2 cellular contexts compared by ENCODE assay signal in the genomic region with DNA sequence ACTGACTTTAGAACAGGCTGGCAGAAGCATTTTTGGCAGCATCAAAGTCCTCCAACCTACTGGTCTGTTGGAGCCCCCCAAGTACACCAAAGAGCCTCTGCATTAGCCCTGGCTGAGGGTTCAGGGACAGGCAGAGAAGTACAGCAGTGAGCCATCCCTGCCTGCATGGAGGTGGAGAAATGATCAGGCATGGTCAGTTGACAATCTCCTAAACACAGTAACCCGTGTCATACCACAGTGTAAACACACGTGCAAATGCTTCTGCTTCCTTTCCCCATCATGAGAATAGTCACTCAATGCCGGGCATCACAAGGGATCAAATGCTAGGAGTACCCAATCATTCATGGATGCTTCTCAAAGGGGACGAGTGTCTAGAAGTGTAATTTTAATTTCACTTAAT.
TF ChIP-seq lines count a peak whose summit lies in the region.

No MANE protein-coding gene starts in this region.

TF ChIP-seq in K562, 482 proteins besides CTCF, POLR2A, EP300 and RAD21 (continues in another document):
- TF ChIP-seq, protein P1, sequence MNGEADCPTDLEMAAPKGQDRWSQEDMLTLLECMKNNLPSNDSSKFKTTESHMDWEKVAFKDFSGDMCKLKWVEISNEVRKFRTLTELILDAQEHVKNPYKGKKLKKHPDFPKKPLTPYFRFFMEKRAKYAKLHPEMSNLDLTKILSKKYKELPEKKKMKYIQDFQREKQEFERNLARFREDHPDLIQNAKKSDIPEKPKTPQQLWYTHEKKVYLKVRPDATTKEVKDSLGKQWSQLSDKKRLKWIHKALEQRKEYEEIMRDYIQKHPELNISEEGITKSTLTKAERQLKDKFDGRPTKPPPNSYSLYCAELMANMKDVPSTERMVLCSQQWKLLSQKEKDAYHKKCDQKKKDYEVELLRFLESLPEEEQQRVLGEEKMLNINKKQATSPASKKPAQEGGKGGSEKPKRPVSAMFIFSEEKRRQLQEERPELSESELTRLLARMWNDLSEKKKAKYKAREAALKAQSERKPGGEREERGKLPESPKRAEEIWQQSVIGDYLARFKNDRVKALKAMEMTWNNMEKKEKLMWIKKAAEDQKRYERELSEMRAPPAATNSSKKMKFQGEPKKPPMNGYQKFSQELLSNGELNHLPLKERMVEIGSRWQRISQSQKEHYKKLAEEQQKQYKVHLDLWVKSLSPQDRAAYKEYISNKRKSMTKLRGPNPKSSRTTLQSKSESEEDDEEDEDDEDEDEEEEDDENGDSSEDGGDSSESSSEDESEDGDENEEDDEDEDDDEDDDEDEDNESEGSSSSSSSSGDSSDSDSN (IDR thresholded peaks at IDR 0.05; ENCODE audit: borderline replicate concordance in 1 of 2, low read depth in 2 of 2, low read length in 2 of 2), result peak in 1 of 2 experiments; percentile 5; a peak in 1 of 4 replicates
- TF ChIP-seq ZNF133 (CRISPR knock-in tag; IDR thresholded peaks at IDR 0.05) (no peak), HDAC6 (IDR thresholded peaks at IDR 0.05; ENCODE audit: low read depth, low read length) (peak; percentile 36; the same call in 1 of the 2 replicates), SREBF2 (CRISPR knock-in tag; IDR thresholded peaks at IDR 0.05) (no peak), RBM22 (IDR thresholded peaks at IDR 0.05; ENCODE audit: low read depth, low read length, poor library complexity, severe bottlenecking) (no peak), ZKSCAN8 (CRISPR knock-in tag; IDR thresholded peaks at IDR 0.05) (no peak), ZNF436 (CRISPR knock-in tag; IDR thresholded peaks at IDR 0.05) (no peak), ZNF121 (CRISPR knock-in tag; conservative IDR thresholded peaks at IDR 0.05) (no peak), JUN (IDR thresholded peaks at IDR 0.05; ENCODE audit: borderline replicate concordance, low read depth, low read length) (no peak), JUN (CRISPR knock-in tag; IDR thresholded peaks at IDR 0.05; ENCODE audit: borderline replicate concordance) (no peak), ZSCAN32 (CRISPR knock-in tag; IDR thresholded peaks at IDR 0.05) (no peak), IFI16 (CRISPR knock-in tag; IDR thresholded peaks at IDR 0.05) (no peak)

TF ChIP-seq in liver, 16 proteins besides CTCF, POLR2A, EP300 and RAD21:
- no peak for TF ChIP-seq FOXA1 (IDR thresholded peaks at IDR 0.05)
- no peak for TF ChIP-seq HNF4G (IDR thresholded peaks at IDR 0.05)
- TF ChIP-seq HNF4A (conservative IDR thresholded peaks at IDR 0.05), result no peak
- TF ChIP-seq SP1 (IDR thresholded peaks at IDR 0.05), result no peak
- TF ChIP-seq GABPA (IDR thresholded peaks at IDR 0.05 in 1 of 2, conservative IDR thresholded peaks at IDR 0.05 in 1 of 2), result no peak
- no peak for TF ChIP-seq RXRA (IDR thresholded peaks at IDR 0.05)
- no peak for TF ChIP-seq ATF3 (IDR thresholded peaks at IDR 0.05)
TF ChIP-seq in liver: peak in this region for 0.
